ENCODE assay signal across 9 cellular contexts in the genomic region with DNA sequence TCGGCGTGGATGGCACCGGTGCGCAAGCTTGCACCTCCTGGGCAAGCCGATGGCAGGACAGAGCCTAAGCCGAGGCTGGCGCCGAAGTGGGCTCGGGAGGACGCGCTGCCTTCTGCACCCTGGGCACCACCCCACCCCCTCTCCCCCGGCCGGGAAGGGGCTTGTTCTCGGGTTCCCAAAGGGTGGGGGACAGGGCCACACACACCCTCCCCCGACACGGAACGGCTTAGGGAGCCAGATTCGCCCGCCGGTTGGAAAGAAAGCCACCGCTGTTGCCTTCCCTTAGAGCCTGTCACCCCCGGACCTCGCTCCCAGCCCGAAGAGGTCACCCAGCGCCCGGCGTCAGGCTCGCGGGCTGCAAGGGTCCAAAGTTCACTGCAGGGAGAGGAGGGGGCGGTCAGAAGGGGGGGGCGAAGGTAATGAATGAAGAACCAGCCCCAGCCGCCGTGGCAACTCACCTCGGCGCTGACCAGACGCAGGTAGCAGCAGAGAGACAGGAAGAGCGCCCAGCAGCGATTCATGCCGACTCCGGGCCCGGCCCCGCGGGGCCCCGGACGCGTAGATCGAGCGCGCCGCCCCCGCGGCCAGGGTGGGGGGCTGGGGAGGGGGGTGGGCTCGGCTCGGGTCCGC. TPM values are rescaled to one million over a fixed set of nuclear protein-coding genes. Genes with fewer than 3 reads are reported as not detected.
DNase-seq lines count a peak whose midpoint lies in the region; ATAC-seq and TF ChIP-seq lines count a peak whose summit lies in the region.
"Had no signal": no experiment of that assay in that cellular context is flagged by ENCODE, and none has a peak within 500 bp of the region (broad histone marks: within the 10 kb centered on the region; RNA-seq: fewer than 3 reads in every experiment).

No MANE protein-coding gene starts in this region.

- H3K4me1 Mint-ChIP-seq in activated CD4-positive, alpha-beta memory T cell treated with anti-CD3 and anti-CD28 coated beads, Interleukin-2, amount 10 ng/mL, durations not matched to agents 7 days and 5 days, result peaks cover 46% of the 10 kb centered on the region
- peaks cover 23% of the 10 kb centered on the region for H3K4me1 Mint-ChIP-seq in activated CD8-positive, alpha-beta memory T cell treated with anti-CD3 and anti-CD28 coated beads, Interleukin-2, amount 10 ng/mL, durations not matched to agents 7 days and 5 days

- CTCF ChIA-PET in activated CD4-positive, alpha-beta memory T cell treated with anti-CD3 and anti-CD28 coated beads, Interleukin-2, amount 10 ng/mL, durations not matched to agents 7 days and 5 days (lab: Charles Lee), result no interaction called here
- CTCF ChIA-PET in activated CD8-positive, alpha-beta memory T cell treated with anti-CD3 and anti-CD28 coated beads, Interleukin-2, amount 10 ng/mL, durations not matched to agents 7 days and 5 days (lab: Charles Lee), result no interaction called here

- TF ChIP-seq POLR2A in gastrocnemius medialis (IDR thresholded peaks at IDR 0.05), result peak in 1 of 2 donors; percentile 3

- POLR2A ChIA-PET in activated CD4-positive, alpha-beta memory T cell treated with anti-CD3 and anti-CD28 coated beads, Interleukin-2, amount 10 ng/mL, durations not matched to agents 7 days and 5 days (lab: Charles Lee), result no interaction called here

- intact Hi-C loops in gastrocnemius medialis (cut with DNase I; ENCODE audit: low total_unique reads), result loop anchor here (2.0 kb wide), 2 partner anchors 39 to 73 kb away; no protein-coding TSS in a partner anchor

- ATAC-seq in gastrocnemius medialis, result peak in 1 of 2 donors; percentile 16
- no peak for ATAC-seq in activated CD8-positive, alpha-beta memory T cell treated with anti-CD3 and anti-CD28 coated beads, Interleukin-2, amount 10 ng/mL, durations not matched to agents 7 days and 5 days

- peak overlapping the region; percentile 71 for H3K4me3 Mint-ChIP-seq in activated CD4-positive, alpha-beta memory T cell treated with anti-CD3 and anti-CD28 coated beads, Interleukin-2, amount 10 ng/mL, durations not matched to agents 7 days and 5 days
- no peak overlapping the region for H3K4me3 Mint-ChIP-seq in activated CD8-positive, alpha-beta memory T cell treated with anti-CD3 and anti-CD28 coated beads, Interleukin-2, amount 10 ng/mL, durations not matched to agents 7 days and 5 days

- TF ChIP-seq CTCF in right atrium auricular region (IDR thresholded peaks at IDR 0.05) (no peak), gastrocnemius medialis (IDR thresholded peaks at IDR 0.05 in 4 of 5, conservative IDR thresholded peaks at IDR 0.05 in 1 of 5) (no peak), foreskin fibroblast (IDR thresholded peaks at IDR 0.05; ENCODE audit: low read depth, low read length) (no peak)

- peaks cover 10% of the 10 kb centered on the region for H3K36me3 Mint-ChIP-seq in activated CD4-positive, alpha-beta memory T cell treated with anti-CD3 and anti-CD28 coated beads, Interleukin-2, amount 10 ng/mL, durations not matched to agents 7 days and 5 days (ENCODE audit: low read depth)
- H3K36me3 Mint-ChIP-seq in activated CD8-positive, alpha-beta memory T cell treated with anti-CD3 and anti-CD28 coated beads, Interleukin-2, amount 10 ng/mL, durations not matched to agents 7 days and 5 days, result peaks cover 1% of the 10 kb centered on the region

- no peak for DNase-seq in HAP-1 (ENCODE audit: low spot score in 2 of 2)
- DNase-seq in activated CD4-positive, alpha-beta memory T cell treated with anti-CD3 and anti-CD28 coated beads, Interleukin-2, amount 10 ng/mL, durations not matched to agents 7 days and 5 days, result no peak
- no peak for DNase-seq in right atrium auricular region (ENCODE audit: low spot score)
- no peak for DNase-seq in gastrocnemius medialis
- no peak for DNase-seq in KG1 (lab: John Stamatoyannopoulos, UW)
- DNase-seq in activated CD8-positive, alpha-beta memory T cell treated with anti-CD3 and anti-CD28 coated beads, Interleukin-2, amount 10 ng/mL, durations not matched to agents 7 days and 5 days, result no peak
- no peak for DNase-seq in NK-92 treated with Interleukin-12 subunit alpha and Interleukin-12 subunit beta, amount 100 ng/mL, for 24 hours (lab: John Stamatoyannopoulos, UW)
- DNase-seq in foreskin fibroblast, result no peak

- in situ Hi-C loops in HAP-1 (cut with MboI; ENCODE audit: low sequenced_read_pairs) (no loop called here), gastrocnemius medialis (cut with MboI; ENCODE audit: low sequenced_read_pairs in 4 of 4) (no loop called here)

- no peaks in the 10 kb centered on the region for H3K9me3 Mint-ChIP-seq in activated CD4-positive, alpha-beta memory T cell treated with anti-CD3 and anti-CD28 coated beads, Interleukin-2, amount 10 ng/mL, durations not matched to agents 7 days and 5 days
- H3K9me3 Mint-ChIP-seq in activated CD8-positive, alpha-beta memory T cell treated with anti-CD3 and anti-CD28 coated beads, Interleukin-2, amount 10 ng/mL, durations not matched to agents 7 days and 5 days (ENCODE audit: low read depth), result no peaks in the 10 kb centered on the region

- H3K27ac ChIP-seq in right atrium auricular region, result peak overlapping the region; percentile 77 to 87
- peak overlapping the region; percentile 91 to 97 (median 92) for H3K27ac ChIP-seq in gastrocnemius medialis
- H3K27ac ChIP-seq: HL-60 had no signal

- H3K4me1 ChIP-seq in HAP-1 (no peaks in the 10 kb centered on the region; the same call in 1 of the 2 replicates), right atrium auricular region (peaks cover 0 to 79% of the 10 kb centered on the region in 2 donors), gastrocnemius medialis (peaks cover 40 to 56% of the 10 kb centered on the region in 2 donors)

- H3K27ac Mint-ChIP-seq in activated CD4-positive, alpha-beta memory T cell treated with anti-CD3 and anti-CD28 coated beads, Interleukin-2, amount 10 ng/mL, durations not matched to agents 7 days and 5 days, result no peak overlapping the region
- no peak overlapping the region for H3K27ac Mint-ChIP-seq in activated CD8-positive, alpha-beta memory T cell treated with anti-CD3 and anti-CD28 coated beads, Interleukin-2, amount 10 ng/mL, durations not matched to agents 7 days and 5 days

- H3K9me3 ChIP-seq in HAP-1, result no peaks in the 10 kb centered on the region
- no peaks in the 10 kb centered on the region for H3K9me3 ChIP-seq in right atrium auricular region
- H3K9me3 ChIP-seq in gastrocnemius medialis, result no peaks in the 10 kb centered on the region

- peaks cover 59% of the 10 kb centered on the region for H3K27me3 Mint-ChIP-seq in activated CD4-positive, alpha-beta memory T cell treated with anti-CD3 and anti-CD28 coated beads, Interleukin-2, amount 10 ng/mL, durations not matched to agents 7 days and 5 days
- H3K27me3 Mint-ChIP-seq in activated CD8-positive, alpha-beta memory T cell treated with anti-CD3 and anti-CD28 coated beads, Interleukin-2, amount 10 ng/mL, durations not matched to agents 7 days and 5 days, result peaks cover 78% of the 10 kb centered on the region

- peak overlapping the region; percentile 20 for H3K4me3 ChIP-seq in HAP-1
- peak overlapping the region; percentile 56 to 61 for H3K4me3 ChIP-seq in right atrium auricular region
- H3K4me3 ChIP-seq in gastrocnemius medialis, result peak overlapping the region; percentile 54 to 83 (median 62)
- no peak overlapping the region for H3K4me3 ChIP-seq in foreskin fibroblast (ENCODE audit: low read depth in 1 of 2, low read length in 2 of 2)

- H3K27me3 ChIP-seq in HAP-1 (ENCODE audit: low read depth) (peaks cover 35% of the 10 kb centered on the region), right atrium auricular region (no peaks in the 10 kb centered on the region), gastrocnemius medialis (no peaks in the 10 kb centered on the region)

- H3K36me3 ChIP-seq in HAP-1 (replicated peaks) (no peaks in the 10 kb centered on the region), right atrium auricular region (no peaks in the 10 kb centered on the region), gastrocnemius medialis (no peaks in the 10 kb centered on the region)

RNA-seq across cellular contexts. Expression of gene PDGFB, which starts 1.2 kb away (rescaled TPM):
- total RNA-seq in activated CD4-positive, alpha-beta memory T cell treated with anti-CD3 and anti-CD28 coated beads, Interleukin-2, amount 10 ng/mL, durations not matched to agents 7 days and 5 days, result 1 to 10 TPM; 6.4 to 6.5 TPM
- total RNA-seq in right atrium auricular region, result 10 to 100 TPM; 21.9 to 22.0 TPM
- 10 to 100 TPM in 1 of 4 donors, 1 to 10 TPM in 3; 6.0 to 20.0 (median 8.9) TPM for total RNA-seq in gastrocnemius medialis
- under 1 TPM in 1 of 2 experiments, not detected in 1; 0.35 TPM for total RNA-seq in activated CD8-positive, alpha-beta memory T cell treated with anti-CD3 and anti-CD28 coated beads, Interleukin-2, amount 10 ng/mL, durations not matched to agents 7 days and 5 days

Comparison
In these comparisons a context has a peak if more than half of its experiments do, and no peak if none do; other contexts are left out.
1. H3K4me3 ChIP-seq: peak in HAP-1 (single experiment), right atrium auricular region (2 of 2) and gastrocnemius medialis (4 of 4); none in foreskin fibroblast (0 of 2).
2. RNA of gene PDGFB, which starts 1.2 kb away (total RNA-seq): 21.9 to 22.0 TPM in right atrium auricular region, 6.0 to 20.0 TPM in gastrocnemius medialis and 6.4 to 6.5 TPM in activated CD4-positive, alpha-beta memory T cell treated with anti-CD3 and anti-CD28 coated beads, Interleukin-2, amount 10 ng/mL, durations not matched to agents 7 days and 5 days; 0.35 TPM in activated CD8-positive, alpha-beta memory T cell treated with anti-CD3 and anti-CD28 coated beads, Interleukin-2, amount 10 ng/mL, durations not matched to agents 7 days and 5 days; every median in the first group is over 4 times any median in the second.